Comparison of ENCODE assay signal across 27 cellular contexts in the genomic region with DNA sequence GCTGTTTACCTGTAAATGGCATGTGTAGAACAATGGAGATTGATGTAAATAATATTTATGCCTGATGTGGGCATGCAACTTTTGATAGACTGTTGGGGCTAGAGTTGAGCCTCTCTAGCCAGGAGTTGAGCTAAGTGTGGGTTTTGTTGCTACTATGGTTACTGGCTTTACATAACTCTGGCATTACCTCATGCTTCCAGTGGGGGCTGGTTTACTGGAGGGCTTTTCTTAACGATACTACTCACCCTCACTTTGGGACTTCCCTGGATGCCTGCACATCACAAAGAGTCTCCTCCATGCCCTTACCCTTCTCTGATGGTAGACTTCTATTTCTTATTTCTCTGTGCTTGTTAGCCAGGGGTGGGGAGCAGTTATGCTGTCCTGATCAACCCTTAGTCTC.
A peak's percentile ranks its signal among the peaks of the same experiment; 100 is the strongest.
DNase-seq lines count a peak whose midpoint lies in the region; ATAC-seq, FAIRE-seq and TF ChIP-seq lines count a peak whose summit lies in the region.
"Had no signal": no experiment of that assay in that cellular context is flagged by ENCODE, and none has a peak within 500 bp of the region (broad histone marks: within the 10 kb centered on the region; RNA-seq: fewer than 3 reads in every experiment).

No MANE protein-coding gene starts in this region.

- no peak overlapping the region for H3K4me3 ChIP-seq in RWPE2 (ENCODE audit: severe bottlenecking)
- H3K4me3 ChIP-seq in H1 (ENCODE audit: extremely low read depth in 1 of 4, insufficient read depth in 2 of 4, low read depth in 3 of 4, low read length in 4 of 4), result peak overlapping the region in 1 of 4 experiments; percentile 21; a peak in 1 of 8 replicates
- no peak overlapping the region for H3K4me3 ChIP-seq in mesendoderm (ENCODE audit: low read length)
- H3K4me3 ChIP-seq: HAP-1, PC-9 had no signal

- H3K27me3 ChIP-seq in H9 (ENCODE audit: insufficient read depth, low read length) (no peaks in the 10 kb centered on the region; the same call in 1 of the 2 replicates), RWPE2 (ENCODE audit: insufficient read depth, poor library complexity, severe bottlenecking) (peaks cover 85% of the 10 kb centered on the region), H1 (replicated peaks in 1 of 4; ENCODE audit: control insufficient read depth in 3 of 4, extremely low read depth in 1 of 4, insufficient read depth in 3 of 4, low read length in 3 of 4) (no peaks in the 10 kb centered on the region; a peak in 1 of 7 replicates), mesendoderm (ENCODE audit: insufficient read depth, low read length, poor library complexity) (no peaks in the 10 kb centered on the region)

- H3K4me1 ChIP-seq in H9 (ENCODE audit: insufficient read depth, low read length) (peaks cover 23% of the 10 kb centered on the region; the same call in 1 of the 2 replicates), RWPE2 (ENCODE audit: insufficient read depth, poor library complexity, severe bottlenecking) (no peaks in the 10 kb centered on the region), H1 (replicated peaks in 1 of 4; ENCODE audit: control insufficient read depth in 3 of 4, insufficient read depth in 4 of 4, low read length in 3 of 4) (peaks cover 11 to 22% (median 17%) of the 10 kb centered on the region in 4 experiments; a peak in 6 of 7 replicates), mesendoderm (ENCODE audit: control insufficient read depth, low read depth, low read length) (peaks cover 6% of the 10 kb centered on the region)
- H3K4me1 ChIP-seq: Caco-2, HAP-1 had no signal

- CTCF ChIA-PET in H1 (lab: Charles Lee; ENCODE audit: partially characterized antibody), result interaction anchor here (1.0 to 5.2 kb wide), 3 partner anchors 9 to 359 kb away, joined by 3 to 20 read pairs (median 3); no protein-coding TSS in a partner anchor

- H4K5ac ChIP-seq in H9 (ENCODE audit: insufficient read length, low read depth, low read length), result no peak overlapping the region
- no peak overlapping the region for H4K5ac ChIP-seq in H1 (ENCODE audit: insufficient read length, low read depth, low read length)
- H4K5ac ChIP-seq in mesendoderm (ENCODE audit: low read length), result no peak overlapping the region

- H3K9me3 ChIP-seq in H9 (ENCODE audit: control insufficient read depth, low read depth, low read length) (no peaks in the 10 kb centered on the region), RWPE2 (ENCODE audit: severe bottlenecking) (no peaks in the 10 kb centered on the region), H1 (ENCODE audit: insufficient read depth in 2 of 2, low read depth in 1 of 2, low read length in 1 of 2) (peaks cover 2% of the 10 kb centered on the region in 2 experiments; a peak in 2 of 4 replicates)
- H3K9me3 ChIP-seq: Caco-2, HAP-1 had no signal

- H4K91ac ChIP-seq in H9 (ENCODE audit: insufficient read length, low read depth, low read length), result no peak overlapping the region
- peak overlapping the region; percentile 92 for H4K91ac ChIP-seq in H1 (replicated peaks; ENCODE audit: insufficient read length, low read length)

- no peaks in the 10 kb centered on the region for H3K79me2 ChIP-seq in H9 (ENCODE audit: insufficient read depth, low read length)
- no peaks in the 10 kb centered on the region for H3K79me2 ChIP-seq in H1 (ENCODE audit: control insufficient read depth in 1 of 2, insufficient read depth in 2 of 2, low read length in 2 of 2)
- H3K79me2 ChIP-seq in mesendoderm (ENCODE audit: control insufficient read depth, insufficient read depth, low read length), result no peaks in the 10 kb centered on the region

- H3K36me3 ChIP-seq in RWPE2 (ENCODE audit: low read depth), result no peaks in the 10 kb centered on the region
- no peaks in the 10 kb centered on the region; a peak in 1 of 8 replicates for H3K36me3 ChIP-seq in H1 (ENCODE audit: control insufficient read depth in 2 of 4, insufficient read depth in 4 of 4, low read length in 3 of 4)
- H3K36me3 ChIP-seq in mesendoderm (ENCODE audit: control insufficient read depth, insufficient read depth, low read length), result no peaks in the 10 kb centered on the region
- H3K36me3 ChIP-seq: HAP-1 had no signal

- no peak overlapping the region for H2AFZ ChIP-seq in H9 (ENCODE audit: low read length)
- H2AFZ ChIP-seq in H1 (ENCODE audit: low read length), result no peak overlapping the region
- H2AFZ ChIP-seq: PC-9 had no signal

- no peak overlapping the region; the same call in 1 of the 2 replicates for H3K14ac ChIP-seq in H9 (ENCODE audit: insufficient read depth, low read length)
- no peak overlapping the region for H3K14ac ChIP-seq in H1 (ENCODE audit: insufficient read length)

- H3K27me3 Mint-ChIP-seq in H9 (ENCODE audit: low read depth) (no peaks in the 10 kb centered on the region), mesothelial cell of epicardium (ENCODE audit: low read depth) (peaks cover 3% of the 10 kb centered on the region)
- H3K27me3 Mint-ChIP-seq: B cell, IgD-negative memory B cell had no signal

- DNase-seq in H9, result no peak
- no peak for DNase-seq in RWPE2 (ENCODE audit: low spot score)
- no peak for DNase-seq in H1 (ENCODE audit: low read depth in 1 of 2, low spot score in 2 of 2)
- DNase-seq in mesendoderm, result peak; percentile 81
- DNase-seq in NK-92 (lab: John Stamatoyannopoulos, UW; ENCODE audit: unreplicated experiment), result no peak
- no peak for DNase-seq in mesothelial cell of epicardium (ENCODE audit: low spot score in 2 of 2, unreplicated experiment in 2 of 2)
- no peak for DNase-seq in activated CD4-positive, alpha-beta T cell treated with anti-CD3 and anti-CD28 coated beads for 48 hours
- DNase-seq in NCI-H226, result no peak
- DNase-seq: Caco-2; CD8-positive, alpha-beta T cell; HFFc6; NCI-H1092; NCI-H1417 treated with DMSO at 0.1 percent for 48 hours; NCI-H1694 treated with DMSO at 0.1 percent for 48 hours; NCI-H2081; NCI-H345; NCI-H524; NCI-H774; NK-92 treated with Interleukin-12 subunit alpha and Interleukin-12 subunit beta, amount 100 ng/mL, for 24 hours; PC-9; RPMI8226; SHP77 had no signal

- no peak overlapping the region for H3K4me3 Mint-ChIP-seq in H9
- H3K4me3 Mint-ChIP-seq in mesothelial cell of epicardium, result no peak overlapping the region
- H3K4me3 Mint-ChIP-seq: B cell; CD8-positive, alpha-beta T cell; HFFc6; IgD-negative memory B cell had no signal

- FAIRE-seq in H1 (lab: Jason Lieb, UNC), result no peak
- FAIRE-seq: GM18507 had no signal

- no peak for TF ChIP-seq EP300 in H1 (IDR thresholded peaks at IDR 0.05; ENCODE audit: borderline replicate concordance in 1 of 2, low read depth in 2 of 2, low read length in 2 of 2)

- H3K4me1 Mint-ChIP-seq in H9 (peaks cover 32 to 37% of the 10 kb centered on the region in 2 experiments), mesothelial cell of epicardium (no peaks in the 10 kb centered on the region)
- H3K4me1 Mint-ChIP-seq: B cell, IgD-negative memory B cell had no signal

- H2BK12ac ChIP-seq in H9 (ENCODE audit: insufficient read length, low read depth, low read length), result no peak overlapping the region
- peak overlapping the region; percentile 99; the same call in 1 of the 2 replicates for H2BK12ac ChIP-seq in H1 (ENCODE audit: low read depth, low read length)

- H4K8ac ChIP-seq in H9 (replicated peaks; ENCODE audit: insufficient read length, low read depth, low read length) (no peak overlapping the region), H1 (ENCODE audit: extremely low read depth, insufficient read depth, low read length) (no peak overlapping the region), mesendoderm (ENCODE audit: low read depth, low read length) (no peak overlapping the region)

- H3K79me1 ChIP-seq in H9 (ENCODE audit: insufficient read depth, low read depth, low read length, poor library complexity, severe bottlenecking), result no peaks in the 10 kb centered on the region
- H3K79me1 ChIP-seq in H1 (ENCODE audit: low read depth, low read length), result no peaks in the 10 kb centered on the region
- no peaks in the 10 kb centered on the region for H3K79me1 ChIP-seq in mesendoderm (ENCODE audit: low read length)

- H2BK20ac ChIP-seq in H9 (ENCODE audit: low read depth, low read length, poor library complexity, severe bottlenecking) (no peak overlapping the region), H1 (ENCODE audit: low read length) (peak overlapping the region; percentile 100; the same call in 1 of the 2 replicates)

- H3K9ac ChIP-seq in H9 (ENCODE audit: extremely low read depth, insufficient read length, low read length) (no peak overlapping the region), H1 (replicated peaks in 1 of 4; ENCODE audit: extremely low read depth in 1 of 4, low read depth in 3 of 4, low read length in 3 of 4) (no peak overlapping the region), mesendoderm (ENCODE audit: low read length) (no peak overlapping the region)

- peaks cover 0 to 22% (median 0%) of the 10 kb centered on the region in 3 experiments; a peak in 3 of 7 replicates for H3K36me3 Mint-ChIP-seq in H9 (ENCODE audit: insufficient read depth in 1 of 3, low read depth in 3 of 3)
- H3K36me3 Mint-ChIP-seq in mesothelial cell of epicardium, result no peaks in the 10 kb centered on the region
- H3K36me3 Mint-ChIP-seq: CD8-positive, alpha-beta T cell; IgD-negative memory B cell had no signal

- peak overlapping the region; percentile 86 for H2AK5ac ChIP-seq in H9 (ENCODE audit: insufficient read length, low read length)
- H2AK5ac ChIP-seq in H1 (ENCODE audit: low read depth, low read length), result peak overlapping the region; percentile 54; the same call in 1 of the 2 replicates
- H2AK5ac ChIP-seq in mesendoderm (ENCODE audit: low read length), result no peak overlapping the region

- no peak for TF ChIP-seq RAD21 in H1 (IDR thresholded peaks at IDR 0.05 in 1 of 2, conservative IDR thresholded peaks at IDR 0.05 in 1 of 2; ENCODE audit: low read depth in 2 of 2, low read length in 2 of 2)

- H2BK5ac ChIP-seq in H9 (ENCODE audit: insufficient read length, low read length) (no peak overlapping the region), H1 (ENCODE audit: low read depth, low read length) (peak overlapping the region; percentile 74), mesendoderm (ENCODE audit: low read length) (no peak overlapping the region)

- POLR2A ChIA-PET in H1 (lab: Charles Lee; ENCODE audit: partially characterized antibody), result no interaction called here

- TF ChIP-seq CTCF in H9 (conservative IDR thresholded peaks at IDR 0.05) (no peak; the same call in 2 of the 3 replicates), RWPE2 (IDR thresholded peaks at IDR 0.05; ENCODE audit: poor library complexity, severe bottlenecking) (no peak), H1 (IDR thresholded peaks at IDR 0.05; ENCODE audit: control extremely low read depth in 1 of 3, insufficient read depth in 1 of 3, low read depth in 1 of 3, low read length in 3 of 3) (peak in 1 of 3 experiments; percentile 19; a peak in 1 of 4 replicates), mesothelial cell of epicardium (IDR thresholded peaks at IDR 0.05; ENCODE audit: unreplicated experiment) (no peak)

- H2BK15ac ChIP-seq in H9 (ENCODE audit: low read depth, low read length) (no peak overlapping the region), H1 (ENCODE audit: low read length) (0 out of 2 replicates have a peak overlapping the region, but pooled peaks have one; percentile 65), mesendoderm (replicated peaks; ENCODE audit: low read depth) (no peak overlapping the region)

- H4K20me1 ChIP-seq in H9 (ENCODE audit: control insufficient read depth, insufficient read depth, insufficient read length) (no peaks in the 10 kb centered on the region), H1 (replicated peaks in 1 of 2; ENCODE audit: control insufficient read depth in 1 of 2, insufficient read depth in 2 of 2, low read length in 2 of 2) (no peaks in the 10 kb centered on the region)

- H2BK120ac ChIP-seq in H9 (ENCODE audit: low read depth, low read length, poor library complexity, severe bottlenecking) (peak overlapping the region; percentile 57), H1 (replicated peaks; ENCODE audit: low read depth, low read length) (peak overlapping the region; percentile 10), mesendoderm (ENCODE audit: low read depth, low read length) (no peak overlapping the region)

- H3K23me2 ChIP-seq in H9 (ENCODE audit: insufficient read length, low read depth, low read length, poor library complexity, severe bottlenecking) (no peaks in the 10 kb centered on the region), H1 (ENCODE audit: low read depth, low read length) (no peaks in the 10 kb centered on the region)

- no CpG with 5 or more reads among the region's 1 CpG for WGBS in H9 (ENCODE audit: extremely low coverage, insufficient read length, low lambda C conversion rate)
- 69% methylated on average over 1 of the region's 1 CpG; no CpG with 5 or more reads in 1 of the 2 experiments for WGBS in H1 (ENCODE audit: extremely low coverage in 1 of 2, insufficient coverage in 1 of 2, insufficient read length in 1 of 2, insufficient replicate concordance in 2 of 2, low coverage in 1 of 2, low lambda C conversion rate in 2 of 2, missing lambda C conversion rate in 1 of 2), 2 experiments
- WGBS in mesendoderm (ENCODE audit: extremely low coverage, insufficient coverage, low lambda C conversion rate), result no CpG with 5 or more reads among the region's 1 CpG

- H3K27ac Mint-ChIP-seq in H9, result peak overlapping the region in 1 of 3 experiments; percentile 50; a peak in 2 of 7 replicates
- no peak overlapping the region for H3K27ac Mint-ChIP-seq in mesothelial cell of epicardium
- H3K27ac Mint-ChIP-seq: B cell; CD8-positive, alpha-beta T cell; HFFc6; IgD-negative memory B cell had no signal

- H3K4ac ChIP-seq in H9 (ENCODE audit: low read depth, low read length), result no peak overlapping the region
- H3K4ac ChIP-seq in H1 (replicated peaks; ENCODE audit: insufficient read length, low read depth, low read length), result no peak overlapping the region
- no peak overlapping the region for H3K4ac ChIP-seq in mesendoderm (ENCODE audit: low read depth, low read length)

- no peak overlapping the region for H3K23ac ChIP-seq in H9 (ENCODE audit: insufficient read length, low read depth, low read length)
- no peak overlapping the region for H3K23ac ChIP-seq in H1 (ENCODE audit: insufficient read length)
- no peak overlapping the region for H3K23ac ChIP-seq in mesendoderm (ENCODE audit: low read length)

- H3K9me3 Mint-ChIP-seq in H9 (peaks cover 10% of the 10 kb centered on the region in 2 experiments), mesothelial cell of epicardium (peaks cover 11% of the 10 kb centered on the region)

- peak overlapping the region; percentile 19 for H3T11ph ChIP-seq in H9 (ENCODE audit: low read length)

- H3K56ac ChIP-seq in H9 (ENCODE audit: insufficient read length, low read depth, low read length) (no peak overlapping the region), H1 (replicated peaks; ENCODE audit: insufficient read length, low read depth, low read length) (no peak overlapping the region), mesendoderm (ENCODE audit: low read length) (no peak overlapping the region)

- no peak overlapping the region for H3K27ac ChIP-seq in H9 (ENCODE audit: insufficient read length, low read depth, low read length)
- no peak overlapping the region for H3K27ac ChIP-seq in RWPE2 (ENCODE audit: poor library complexity, severe bottlenecking)
- no peak overlapping the region for H3K27ac ChIP-seq in H1 (ENCODE audit: low read depth, low read length)
- H3K27ac ChIP-seq in mesendoderm (ENCODE audit: low read depth, low read length), result no peak overlapping the region
- H3K27ac ChIP-seq: C4-2B, PC-9 had no signal

- no peak overlapping the region for H3K4me2 ChIP-seq in H9 (ENCODE audit: insufficient read depth, insufficient read length, low read length)
- no peak overlapping the region for H3K4me2 ChIP-seq in H1 (ENCODE audit: insufficient read depth in 1 of 2, low read depth in 2 of 2, low read length in 2 of 2)
- no peak overlapping the region for H3K4me2 ChIP-seq in mesendoderm (ENCODE audit: low read length)
- H3K4me2 ChIP-seq: PC-9 had no signal

- peak; percentile 33; the same call in 1 of the 3 replicates for ATAC-seq in RWPE2 (ENCODE audit: low read depth)
- ATAC-seq: CD8-positive, alpha-beta T cell had no signal

- H3K18ac ChIP-seq in H9 (ENCODE audit: insufficient read length, low read depth, low read length), result peak overlapping the region; percentile 27
- no peak overlapping the region for H3K18ac ChIP-seq in H1 (ENCODE audit: extremely low read depth, low read length)
- no peak overlapping the region for H3K18ac ChIP-seq in mesendoderm (ENCODE audit: low read length)

- 0 out of 3 replicates have a peak, but pooled peaks of 1 of the 2 experiments have one; percentile 22 for TF ChIP-seq POLR2A in H1 (IDR thresholded peaks at IDR 0.05; ENCODE audit: control extremely low read depth in 1 of 2, low read depth in 2 of 2, low read length in 2 of 2)
